ENCODE assay signal across 1 cellular context in the genomic region with DNA sequence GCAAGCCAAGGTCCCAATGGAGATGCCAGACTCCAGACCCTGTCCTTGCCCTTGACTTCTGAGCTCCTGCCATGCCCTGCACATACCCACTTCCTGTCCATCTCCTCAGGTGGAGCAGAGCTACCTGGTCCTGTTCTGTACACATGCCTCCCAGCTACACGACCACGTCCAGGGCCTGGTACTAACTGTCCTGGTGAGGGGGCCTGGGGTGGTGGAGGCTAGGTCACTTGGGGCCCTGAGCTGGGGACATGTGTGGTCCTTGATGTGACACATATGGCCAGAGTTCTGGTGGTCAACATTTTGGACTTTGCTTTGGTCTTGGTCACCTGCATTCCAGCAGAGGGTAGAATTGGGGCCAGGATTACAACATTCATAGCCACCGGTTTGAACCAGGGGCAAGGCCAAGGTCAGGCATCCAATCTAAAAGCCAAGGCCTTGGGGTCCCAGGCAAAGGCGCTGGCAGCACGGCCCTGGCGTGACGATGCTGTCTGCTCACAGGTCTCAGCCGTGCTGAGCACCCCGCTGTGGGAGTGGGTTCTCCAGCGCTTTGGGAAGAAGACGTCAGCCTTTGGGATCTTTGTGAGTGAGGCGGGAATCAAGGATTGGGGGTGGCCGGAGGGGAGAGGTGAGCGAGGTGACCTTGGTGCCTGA.
TF ChIP-seq lines count a peak whose summit lies in the region.

No MANE protein-coding gene starts in this region.

TF ChIP-seq in HepG2, 621 proteins besides CTCF, POLR2A, EP300 and RAD21 (continued from another document and continues in another):
- TF ChIP-seq SMAD1 (CRISPR knock-in tag; IDR thresholded peaks at IDR 0.05; ENCODE audit: borderline replicate concordance, low read depth) (no peak), ZNF496 (CRISPR knock-in tag; IDR thresholded peaks at IDR 0.05; ENCODE audit: insufficient replicate concordance) (no peak), KLF6 (CRISPR knock-in tag; IDR thresholded peaks at IDR 0.05) (0 out of 2 replicates have a peak, but pooled peaks have one; percentile 48), ZFP82 (CRISPR knock-in tag; IDR thresholded peaks at IDR 0.05; ENCODE audit: borderline replicate concordance) (no peak), ARHGAP35 (CRISPR knock-in tag; IDR thresholded peaks at IDR 0.05; ENCODE audit: borderline replicate concordance) (no peak; the same call in 1 of the 2 replicates), ZNF333 (CRISPR knock-in tag; IDR thresholded peaks at IDR 0.05; ENCODE audit: borderline replicate concordance) (0 out of 2 replicates have a peak, but pooled peaks have one; percentile 16), ZBTB3 (CRISPR knock-in tag; IDR thresholded peaks at IDR 0.05; ENCODE audit: borderline replicate concordance, low read depth) (no peak), TOPORS (CRISPR knock-in tag; IDR thresholded peaks at IDR 0.05) (no peak), ZNF549 (CRISPR knock-in tag; IDR thresholded peaks at IDR 0.05) (no peak), TBL1XR1 (IDR thresholded peaks at IDR 0.05; ENCODE audit: borderline replicate concordance, low read length, partially characterized antibody) (peak; percentile 97), SRF (IDR thresholded peaks at IDR 0.05; ENCODE audit: low read depth, low read length) (no peak), SRY (CRISPR knock-in tag; IDR thresholded peaks at IDR 0.05) (no peak), NFKBIZ (CRISPR knock-in tag; IDR thresholded peaks at IDR 0.05) (no peak), MEIS2 (CRISPR knock-in tag; IDR thresholded peaks at IDR 0.05) (peak; percentile 30; the same call in 1 of the 2 replicates), ZNF558 (CRISPR knock-in tag; IDR thresholded peaks at IDR 0.05; ENCODE audit: borderline replicate concordance) (no peak), ZNF777 (CRISPR knock-in tag; IDR thresholded peaks at IDR 0.05) (no peak), RXRA (CRISPR knock-in tag; IDR thresholded peaks at IDR 0.05) (peak; percentile 99), ZNF552 (CRISPR knock-in tag; IDR thresholded peaks at IDR 0.05; ENCODE audit: borderline replicate concordance) (no peak), RARA (CRISPR knock-in tag; IDR thresholded peaks at IDR 0.05) (peak; percentile 99), ZFP36L1 (CRISPR knock-in tag; IDR thresholded peaks at IDR 0.05) (no peak), TSC22D2 (CRISPR knock-in tag; IDR thresholded peaks at IDR 0.05; ENCODE audit: borderline replicate concordance) (no peak), TCF7L2 (IDR thresholded peaks at IDR 0.05; ENCODE audit: low read depth, low read length) (no peak), ZNF629 (CRISPR knock-in tag; conservative IDR thresholded peaks at IDR 0.05) (no peak), NBN (conservative IDR thresholded peaks at IDR 0.05) (no peak), ZNF891 (CRISPR knock-in tag; IDR thresholded peaks at IDR 0.05) (no peak), SP140L (CRISPR knock-in tag; IDR thresholded peaks at IDR 0.05; ENCODE audit: borderline replicate concordance) (no peak), ZNF510 (CRISPR knock-in tag; IDR thresholded peaks at IDR 0.05; ENCODE audit: low read depth) (no peak), KLF16 (CRISPR knock-in tag; IDR thresholded peaks at IDR 0.05) (peak in 1 of 2 experiments; percentile 70; a peak in 1 of 4 replicates), SMYD3 (CRISPR knock-in tag; IDR thresholded peaks at IDR 0.05) (no peak), RFX3 (CRISPR knock-in tag; IDR thresholded peaks at IDR 0.05) (no peak), RBM22 (optimal IDR thresholded peaks at IDR 0.05; ENCODE audit: low read length) (no peak), STAG1 (CRISPR knock-in tag; IDR thresholded peaks at IDR 0.05) (no peak), NFIC (IDR thresholded peaks at IDR 0.05; ENCODE audit: low read length) (no peak), MEF2D (CRISPR knock-in tag; IDR thresholded peaks at IDR 0.05) (peak; percentile 69; the same call in 1 of the 2 replicates), ZNF431 (CRISPR knock-in tag; IDR thresholded peaks at IDR 0.05; ENCODE audit: borderline replicate concordance, low read depth) (no peak), ZNF143 (CRISPR knock-in tag; IDR thresholded peaks at IDR 0.05) (no peak), CHCHD3 (CRISPR knock-in tag; IDR thresholded peaks at IDR 0.05) (no peak), ZBTB20 (CRISPR knock-in tag; IDR thresholded peaks at IDR 0.05; ENCODE audit: borderline replicate concordance, low read depth) (no peak), IKZF1 (IDR thresholded peaks at IDR 0.05) (no peak), RFX1 (IDR thresholded peaks at IDR 0.05) (no peak), ZNF441 (CRISPR knock-in tag; IDR thresholded peaks at IDR 0.05; ENCODE audit: borderline replicate concordance) (no peak), DNMT3B (CRISPR knock-in tag; conservative IDR thresholded peaks at IDR 0.05) (no peak)
- TF ChIP-seq, protein P1, sequence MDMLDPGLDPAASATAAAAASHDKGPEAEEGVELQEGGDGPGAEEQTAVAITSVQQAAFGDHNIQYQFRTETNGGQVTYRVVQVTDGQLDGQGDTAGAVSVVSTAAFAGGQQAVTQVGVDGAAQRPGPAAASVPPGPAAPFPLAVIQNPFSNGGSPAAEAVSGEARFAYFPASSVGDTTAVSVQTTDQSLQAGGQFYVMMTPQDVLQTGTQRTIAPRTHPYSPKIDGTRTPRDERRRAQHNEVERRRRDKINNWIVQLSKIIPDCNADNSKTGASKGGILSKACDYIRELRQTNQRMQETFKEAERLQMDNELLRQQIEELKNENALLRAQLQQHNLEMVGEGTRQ (IDR thresholded peaks at IDR 0.05; ENCODE audit: low read depth, low read length), result no peak
- TF ChIP-seq, protein P1 (CRISPR knock-in tag; IDR thresholded peaks at IDR 0.05; ENCODE audit: borderline replicate concordance), result no peak
- TF ChIP-seq, protein P2, sequence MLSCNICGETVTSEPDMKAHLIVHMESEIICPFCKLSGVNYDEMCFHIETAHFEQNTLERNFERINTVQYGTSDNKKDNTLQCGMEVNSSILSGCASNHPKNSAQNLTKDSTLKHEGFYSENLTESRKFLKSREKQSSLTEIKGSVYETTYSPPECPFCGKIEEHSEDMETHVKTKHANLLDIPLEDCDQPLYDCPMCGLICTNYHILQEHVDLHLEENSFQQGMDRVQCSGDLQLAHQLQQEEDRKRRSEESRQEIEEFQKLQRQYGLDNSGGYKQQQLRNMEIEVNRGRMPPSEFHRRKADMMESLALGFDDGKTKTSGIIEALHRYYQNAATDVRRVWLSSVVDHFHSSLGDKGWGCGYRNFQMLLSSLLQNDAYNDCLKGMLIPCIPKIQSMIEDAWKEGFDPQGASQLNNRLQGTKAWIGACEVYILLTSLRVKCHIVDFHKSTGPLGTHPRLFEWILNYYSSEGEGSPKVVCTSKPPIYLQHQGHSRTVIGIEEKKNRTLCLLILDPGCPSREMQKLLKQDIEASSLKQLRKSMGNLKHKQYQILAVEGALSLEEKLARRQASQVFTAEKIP (CRISPR knock-in tag; IDR thresholded peaks at IDR 0.05; ENCODE audit: borderline replicate concordance), result no peak
- TF ChIP-seq, protein P3, sequence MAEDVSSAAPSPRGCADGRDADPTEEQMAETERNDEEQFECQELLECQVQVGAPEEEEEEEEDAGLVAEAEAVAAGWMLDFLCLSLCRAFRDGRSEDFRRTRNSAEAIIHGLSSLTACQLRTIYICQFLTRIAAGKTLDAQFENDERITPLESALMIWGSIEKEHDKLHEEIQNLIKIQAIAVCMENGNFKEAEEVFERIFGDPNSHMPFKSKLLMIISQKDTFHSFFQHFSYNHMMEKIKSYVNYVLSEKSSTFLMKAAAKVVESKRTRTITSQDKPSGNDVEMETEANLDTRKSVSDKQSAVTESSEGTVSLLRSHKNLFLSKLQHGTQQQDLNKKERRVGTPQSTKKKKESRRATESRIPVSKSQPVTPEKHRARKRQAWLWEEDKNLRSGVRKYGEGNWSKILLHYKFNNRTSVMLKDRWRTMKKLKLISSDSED (CRISPR knock-in tag; IDR thresholded peaks at IDR 0.05), result no peak
- TF ChIP-seq, protein P4, sequence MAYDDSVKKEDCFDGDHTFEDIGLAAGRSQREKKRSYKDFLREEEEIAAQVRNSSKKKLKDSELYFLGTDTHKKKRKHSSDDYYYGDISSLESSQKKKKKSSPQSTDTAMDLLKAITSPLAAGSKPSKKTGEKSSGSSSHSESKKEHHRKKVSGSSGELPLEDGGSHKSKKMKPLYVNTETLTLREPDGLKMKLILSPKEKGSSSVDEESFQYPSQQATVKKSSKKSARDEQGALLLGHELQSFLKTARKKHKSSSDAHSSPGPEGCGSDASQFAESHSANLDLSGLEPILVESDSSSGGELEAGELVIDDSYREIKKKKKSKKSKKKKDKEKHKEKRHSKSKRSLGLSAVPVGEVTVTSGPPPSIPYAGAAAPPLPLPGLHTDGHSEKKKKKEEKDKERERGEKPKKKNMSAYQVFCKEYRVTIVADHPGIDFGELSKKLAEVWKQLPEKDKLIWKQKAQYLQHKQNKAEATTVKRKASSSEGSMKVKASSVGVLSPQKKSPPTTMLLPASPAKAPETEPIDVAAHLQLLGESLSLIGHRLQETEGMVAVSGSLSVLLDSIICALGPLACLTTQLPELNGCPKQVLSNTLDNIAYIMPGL (CRISPR knock-in tag; IDR thresholded peaks at IDR 0.05; ENCODE audit: borderline replicate concordance in 1 of 2, low read depth in 1 of 2), result peak in 1 of 2 experiments; percentile 21; a peak in 1 of 4 replicates
- TF ChIP-seq, protein P5, sequence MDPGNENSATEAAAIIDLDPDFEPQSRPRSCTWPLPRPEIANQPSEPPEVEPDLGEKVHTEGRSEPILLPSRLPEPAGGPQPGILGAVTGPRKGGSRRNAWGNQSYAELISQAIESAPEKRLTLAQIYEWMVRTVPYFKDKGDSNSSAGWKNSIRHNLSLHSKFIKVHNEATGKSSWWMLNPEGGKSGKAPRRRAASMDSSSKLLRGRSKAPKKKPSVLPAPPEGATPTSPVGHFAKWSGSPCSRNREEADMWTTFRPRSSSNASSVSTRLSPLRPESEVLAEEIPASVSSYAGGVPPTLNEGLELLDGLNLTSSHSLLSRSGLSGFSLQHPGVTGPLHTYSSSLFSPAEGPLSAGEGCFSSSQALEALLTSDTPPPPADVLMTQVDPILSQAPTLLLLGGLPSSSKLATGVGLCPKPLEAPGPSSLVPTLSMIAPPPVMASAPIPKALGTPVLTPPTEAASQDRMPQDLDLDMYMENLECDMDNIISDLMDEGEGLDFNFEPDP (CRISPR knock-in tag; conservative IDR thresholded peaks at IDR 0.05), result no peak
- TF ChIP-seq, protein P6, sequence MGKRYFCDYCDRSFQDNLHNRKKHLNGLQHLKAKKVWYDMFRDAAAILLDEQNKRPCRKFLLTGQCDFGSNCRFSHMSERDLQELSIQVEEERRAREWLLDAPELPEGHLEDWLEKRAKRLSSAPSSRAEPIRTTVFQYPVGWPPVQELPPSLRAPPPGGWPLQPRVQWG (CRISPR knock-in tag; IDR thresholded peaks at IDR 0.05; ENCODE audit: borderline replicate concordance, low read depth), result no peak
- TF ChIP-seq, protein P7, sequence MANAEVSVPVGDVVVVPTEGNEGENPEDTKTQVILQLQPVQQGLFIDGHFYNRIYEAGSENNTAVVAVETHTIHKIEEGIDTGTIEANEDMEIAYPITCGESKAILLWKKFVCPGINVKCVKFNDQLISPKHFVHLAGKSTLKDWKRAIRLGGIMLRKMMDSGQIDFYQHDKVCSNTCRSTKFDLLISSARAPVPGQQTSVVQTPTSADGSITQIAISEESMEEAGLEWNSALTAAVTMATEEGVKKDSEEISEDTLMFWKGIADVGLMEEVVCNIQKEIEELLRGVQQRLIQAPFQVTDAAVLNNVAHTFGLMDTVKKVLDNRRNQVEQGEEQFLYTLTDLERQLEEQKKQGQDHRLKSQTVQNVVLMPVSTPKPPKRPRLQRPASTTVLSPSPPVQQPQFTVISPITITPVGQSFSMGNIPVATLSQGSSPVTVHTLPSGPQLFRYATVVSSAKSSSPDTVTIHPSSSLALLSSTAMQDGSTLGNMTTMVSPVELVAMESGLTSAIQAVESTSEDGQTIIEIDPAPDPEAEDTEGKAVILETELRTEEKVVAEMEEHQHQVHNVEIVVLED (CRISPR knock-in tag; IDR thresholded peaks at IDR 0.05; ENCODE audit: borderline replicate concordance), result no peak
- TF ChIP-seq, protein P8, sequence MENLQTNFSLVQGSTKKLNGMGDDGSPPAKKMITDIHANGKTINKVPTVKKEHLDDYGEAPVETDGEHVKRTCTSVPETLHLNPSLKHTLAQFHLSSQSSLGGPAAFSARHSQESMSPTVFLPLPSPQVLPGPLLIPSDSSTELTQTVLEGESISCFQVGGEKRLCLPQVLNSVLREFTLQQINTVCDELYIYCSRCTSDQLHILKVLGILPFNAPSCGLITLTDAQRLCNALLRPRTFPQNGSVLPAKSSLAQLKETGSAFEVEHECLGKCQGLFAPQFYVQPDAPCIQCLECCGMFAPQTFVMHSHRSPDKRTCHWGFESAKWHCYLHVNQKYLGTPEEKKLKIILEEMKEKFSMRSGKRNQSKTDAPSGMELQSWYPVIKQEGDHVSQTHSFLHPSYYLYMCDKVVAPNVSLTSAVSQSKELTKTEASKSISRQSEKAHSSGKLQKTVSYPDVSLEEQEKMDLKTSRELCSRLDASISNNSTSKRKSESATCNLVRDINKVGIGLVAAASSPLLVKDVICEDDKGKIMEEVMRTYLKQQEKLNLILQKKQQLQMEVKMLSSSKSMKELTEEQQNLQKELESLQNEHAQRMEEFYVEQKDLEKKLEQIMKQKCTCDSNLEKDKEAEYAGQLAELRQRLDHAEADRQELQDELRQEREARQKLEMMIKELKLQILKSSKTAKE (CRISPR knock-in tag; IDR thresholded peaks at IDR 0.05; ENCODE audit: borderline replicate concordance), result peak; percentile 95
- TF ChIP-seq, protein P9, sequence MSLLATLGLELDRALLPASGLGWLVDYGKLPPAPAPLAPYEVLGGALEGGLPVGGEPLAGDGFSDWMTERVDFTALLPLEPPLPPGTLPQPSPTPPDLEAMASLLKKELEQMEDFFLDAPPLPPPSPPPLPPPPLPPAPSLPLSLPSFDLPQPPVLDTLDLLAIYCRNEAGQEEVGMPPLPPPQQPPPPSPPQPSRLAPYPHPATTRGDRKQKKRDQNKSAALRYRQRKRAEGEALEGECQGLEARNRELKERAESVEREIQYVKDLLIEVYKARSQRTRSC (CRISPR knock-in tag; IDR thresholded peaks at IDR 0.05; ENCODE audit: low read depth), result no peak
- TF ChIP-seq, protein P10, sequence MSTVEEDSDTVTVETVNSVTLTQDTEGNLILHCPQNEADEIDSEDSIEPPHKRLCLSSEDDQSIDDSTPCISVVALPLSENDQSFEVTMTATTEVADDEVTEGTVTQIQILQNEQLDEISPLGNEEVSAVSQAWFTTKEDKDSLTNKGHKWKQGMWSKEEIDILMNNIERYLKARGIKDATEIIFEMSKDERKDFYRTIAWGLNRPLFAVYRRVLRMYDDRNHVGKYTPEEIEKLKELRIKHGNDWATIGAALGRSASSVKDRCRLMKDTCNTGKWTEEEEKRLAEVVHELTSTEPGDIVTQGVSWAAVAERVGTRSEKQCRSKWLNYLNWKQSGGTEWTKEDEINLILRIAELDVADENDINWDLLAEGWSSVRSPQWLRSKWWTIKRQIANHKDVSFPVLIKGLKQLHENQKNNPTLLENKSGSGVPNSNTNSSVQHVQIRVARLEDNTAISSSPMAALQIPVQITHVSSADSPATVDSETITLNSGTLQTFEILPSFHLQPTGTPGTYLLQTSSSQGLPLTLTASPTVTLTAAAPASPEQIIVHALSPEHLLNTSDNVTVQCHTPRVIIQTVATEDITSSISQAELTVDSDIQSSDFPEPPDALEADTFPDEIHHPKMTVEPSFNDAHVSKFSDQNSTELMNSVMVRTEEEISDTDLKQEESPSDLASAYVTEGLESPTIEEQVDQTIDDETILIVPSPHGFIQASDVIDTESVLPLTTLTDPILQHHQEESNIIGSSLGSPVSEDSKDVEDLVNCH (CRISPR knock-in tag; IDR thresholded peaks at IDR 0.05), result no peak
